ENCODE assay signal across 1 cellular context in the genomic region with DNA sequence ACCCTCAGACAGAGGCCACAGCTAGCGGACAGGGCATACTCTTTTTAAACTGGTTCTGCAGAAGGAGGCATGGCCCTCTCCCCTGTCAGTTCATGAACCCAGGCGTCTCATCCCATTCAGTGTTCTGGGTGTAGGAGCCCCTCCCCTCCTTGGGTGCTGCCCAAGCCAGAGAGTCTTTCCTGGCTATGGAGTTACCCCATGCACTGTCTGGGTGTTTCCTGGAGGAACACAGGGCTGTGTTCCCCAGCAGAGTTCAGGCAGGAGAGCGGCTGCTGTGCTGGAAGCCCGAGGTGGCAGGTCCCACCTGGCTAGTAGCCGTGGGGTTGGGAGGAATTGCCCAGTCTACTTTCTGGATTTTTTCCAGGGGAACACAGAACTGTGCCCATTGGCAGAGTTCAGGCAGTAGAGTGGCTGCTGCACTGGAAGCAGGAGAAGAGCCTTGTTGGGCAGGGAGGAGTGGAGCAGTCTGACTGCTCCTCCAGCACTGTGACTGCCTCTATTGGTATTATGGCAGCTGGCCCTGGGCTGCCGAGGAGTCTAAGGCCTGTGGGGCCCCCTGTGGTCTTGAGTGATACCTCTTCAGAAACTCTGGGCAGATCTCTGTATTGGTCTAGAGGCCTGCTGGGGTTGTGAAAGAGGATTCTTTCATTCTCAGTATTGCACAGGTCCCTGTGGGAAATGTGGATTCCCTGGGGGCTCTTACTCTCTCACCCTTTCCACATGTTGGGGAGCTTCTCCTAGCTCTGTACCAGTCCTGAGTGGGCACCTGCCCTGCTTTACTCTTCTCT.
TF ChIP-seq lines count a peak whose summit lies in the region.

No MANE protein-coding gene starts in this region.

TF ChIP-seq in GM12878, 131 proteins besides CTCF, POLR2A, EP300 and RAD21 (continued from another document and continues in another):
- TF ChIP-seq, protein P1, sequence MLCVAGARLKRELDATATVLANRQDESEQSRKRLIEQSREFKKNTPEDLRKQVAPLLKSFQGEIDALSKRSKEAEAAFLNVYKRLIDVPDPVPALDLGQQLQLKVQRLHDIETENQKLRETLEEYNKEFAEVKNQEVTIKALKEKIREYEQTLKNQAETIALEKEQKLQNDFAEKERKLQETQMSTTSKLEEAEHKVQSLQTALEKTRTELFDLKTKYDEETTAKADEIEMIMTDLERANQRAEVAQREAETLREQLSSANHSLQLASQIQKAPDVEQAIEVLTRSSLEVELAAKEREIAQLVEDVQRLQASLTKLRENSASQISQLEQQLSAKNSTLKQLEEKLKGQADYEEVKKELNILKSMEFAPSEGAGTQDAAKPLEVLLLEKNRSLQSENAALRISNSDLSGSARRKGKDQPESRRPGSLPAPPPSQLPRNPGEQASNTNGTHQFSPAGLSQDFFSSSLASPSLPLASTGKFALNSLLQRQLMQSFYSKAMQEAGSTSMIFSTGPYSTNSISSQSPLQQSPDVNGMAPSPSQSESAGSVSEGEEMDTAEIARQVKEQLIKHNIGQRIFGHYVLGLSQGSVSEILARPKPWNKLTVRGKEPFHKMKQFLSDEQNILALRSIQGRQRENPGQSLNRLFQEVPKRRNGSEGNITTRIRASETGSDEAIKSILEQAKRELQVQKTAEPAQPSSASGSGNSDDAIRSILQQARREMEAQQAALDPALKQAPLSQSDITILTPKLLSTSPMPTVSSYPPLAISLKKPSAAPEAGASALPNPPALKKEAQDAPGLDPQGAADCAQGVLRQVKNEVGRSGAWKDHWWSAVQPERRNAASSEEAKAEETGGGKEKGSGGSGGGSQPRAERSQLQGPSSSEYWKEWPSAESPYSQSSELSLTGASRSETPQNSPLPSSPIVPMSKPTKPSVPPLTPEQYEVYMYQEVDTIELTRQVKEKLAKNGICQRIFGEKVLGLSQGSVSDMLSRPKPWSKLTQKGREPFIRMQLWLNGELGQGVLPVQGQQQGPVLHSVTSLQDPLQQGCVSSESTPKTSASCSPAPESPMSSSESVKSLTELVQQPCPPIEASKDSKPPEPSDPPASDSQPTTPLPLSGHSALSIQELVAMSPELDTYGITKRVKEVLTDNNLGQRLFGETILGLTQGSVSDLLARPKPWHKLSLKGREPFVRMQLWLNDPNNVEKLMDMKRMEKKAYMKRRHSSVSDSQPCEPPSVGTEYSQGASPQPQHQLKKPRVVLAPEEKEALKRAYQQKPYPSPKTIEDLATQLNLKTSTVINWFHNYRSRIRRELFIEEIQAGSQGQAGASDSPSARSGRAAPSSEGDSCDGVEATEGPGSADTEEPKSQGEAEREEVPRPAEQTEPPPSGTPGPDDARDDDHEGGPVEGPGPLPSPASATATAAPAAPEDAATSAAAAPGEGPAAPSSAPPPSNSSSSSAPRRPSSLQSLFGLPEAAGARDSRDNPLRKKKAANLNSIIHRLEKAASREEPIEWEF (IDR thresholded peaks at IDR 0.05; ENCODE audit: insufficient replicate concordance, low read depth, low read length) = peak; percentile 98
- no peak for TF ChIP-seq MYB (IDR thresholded peaks at IDR 0.05; ENCODE audit: borderline replicate concordance, low read depth, low read length)
- peak; percentile 50; the same call in 1 of the 2 replicates for TF ChIP-seq ATF7 (IDR thresholded peaks at IDR 0.05; ENCODE audit: low read depth)
- TF ChIP-seq, protein P2, sequence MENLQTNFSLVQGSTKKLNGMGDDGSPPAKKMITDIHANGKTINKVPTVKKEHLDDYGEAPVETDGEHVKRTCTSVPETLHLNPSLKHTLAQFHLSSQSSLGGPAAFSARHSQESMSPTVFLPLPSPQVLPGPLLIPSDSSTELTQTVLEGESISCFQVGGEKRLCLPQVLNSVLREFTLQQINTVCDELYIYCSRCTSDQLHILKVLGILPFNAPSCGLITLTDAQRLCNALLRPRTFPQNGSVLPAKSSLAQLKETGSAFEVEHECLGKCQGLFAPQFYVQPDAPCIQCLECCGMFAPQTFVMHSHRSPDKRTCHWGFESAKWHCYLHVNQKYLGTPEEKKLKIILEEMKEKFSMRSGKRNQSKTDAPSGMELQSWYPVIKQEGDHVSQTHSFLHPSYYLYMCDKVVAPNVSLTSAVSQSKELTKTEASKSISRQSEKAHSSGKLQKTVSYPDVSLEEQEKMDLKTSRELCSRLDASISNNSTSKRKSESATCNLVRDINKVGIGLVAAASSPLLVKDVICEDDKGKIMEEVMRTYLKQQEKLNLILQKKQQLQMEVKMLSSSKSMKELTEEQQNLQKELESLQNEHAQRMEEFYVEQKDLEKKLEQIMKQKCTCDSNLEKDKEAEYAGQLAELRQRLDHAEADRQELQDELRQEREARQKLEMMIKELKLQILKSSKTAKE (IDR thresholded peaks at IDR 0.05; ENCODE audit: low read depth, poor library complexity, severe bottlenecking) = peak; percentile 55
- no peak for TF ChIP-seq ZBED1 (IDR thresholded peaks at IDR 0.05; ENCODE audit: borderline replicate concordance)
- TF ChIP-seq CREB1 (IDR thresholded peaks at IDR 0.05; ENCODE audit: low read depth) = no peak
- no peak for TF ChIP-seq JUND (IDR thresholded peaks at IDR 0.05; ENCODE audit: low read depth, low read length)
- peak; percentile 98 for TF ChIP-seq YBX1 (IDR thresholded peaks at IDR 0.05)
- no peak for TF ChIP-seq KDM1A (IDR thresholded peaks at IDR 0.05; ENCODE audit: borderline replicate concordance)
- no peak for TF ChIP-seq BRCA1 (IDR thresholded peaks at IDR 0.05; ENCODE audit: low read depth, low read length)
- TF ChIP-seq, protein P3, sequence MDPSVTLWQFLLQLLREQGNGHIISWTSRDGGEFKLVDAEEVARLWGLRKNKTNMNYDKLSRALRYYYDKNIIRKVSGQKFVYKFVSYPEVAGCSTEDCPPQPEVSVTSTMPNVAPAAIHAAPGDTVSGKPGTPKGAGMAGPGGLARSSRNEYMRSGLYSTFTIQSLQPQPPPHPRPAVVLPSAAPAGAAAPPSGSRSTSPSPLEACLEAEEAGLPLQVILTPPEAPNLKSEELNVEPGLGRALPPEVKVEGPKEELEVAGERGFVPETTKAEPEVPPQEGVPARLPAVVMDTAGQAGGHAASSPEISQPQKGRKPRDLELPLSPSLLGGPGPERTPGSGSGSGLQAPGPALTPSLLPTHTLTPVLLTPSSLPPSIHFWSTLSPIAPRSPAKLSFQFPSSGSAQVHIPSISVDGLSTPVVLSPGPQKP (IDR thresholded peaks at IDR 0.05; ENCODE audit: low read depth, low read length) = no peak
- no peak for TF ChIP-seq TCF7 (IDR thresholded peaks at IDR 0.05; ENCODE audit: borderline replicate concordance)
- TF ChIP-seq ZNF274 (IDR thresholded peaks at IDR 0.05; ENCODE audit: insufficient read depth, insufficient read length) = no peak
- TF ChIP-seq CREM (IDR thresholded peaks at IDR 0.05; ENCODE audit: low read depth) = no peak
- no peak for TF ChIP-seq PAX5 (IDR thresholded peaks at IDR 0.05; ENCODE audit: borderline replicate concordance, low read depth, low read length)
- TF ChIP-seq FOXM1 (IDR thresholded peaks at IDR 0.05; ENCODE audit: low read depth, low read length) = peak; percentile 35; the same call in 1 of the 2 replicates
- TF ChIP-seq CHD1 (IDR thresholded peaks at IDR 0.05; ENCODE audit: low read depth, low read length) = no peak
- TF ChIP-seq, protein P4, sequence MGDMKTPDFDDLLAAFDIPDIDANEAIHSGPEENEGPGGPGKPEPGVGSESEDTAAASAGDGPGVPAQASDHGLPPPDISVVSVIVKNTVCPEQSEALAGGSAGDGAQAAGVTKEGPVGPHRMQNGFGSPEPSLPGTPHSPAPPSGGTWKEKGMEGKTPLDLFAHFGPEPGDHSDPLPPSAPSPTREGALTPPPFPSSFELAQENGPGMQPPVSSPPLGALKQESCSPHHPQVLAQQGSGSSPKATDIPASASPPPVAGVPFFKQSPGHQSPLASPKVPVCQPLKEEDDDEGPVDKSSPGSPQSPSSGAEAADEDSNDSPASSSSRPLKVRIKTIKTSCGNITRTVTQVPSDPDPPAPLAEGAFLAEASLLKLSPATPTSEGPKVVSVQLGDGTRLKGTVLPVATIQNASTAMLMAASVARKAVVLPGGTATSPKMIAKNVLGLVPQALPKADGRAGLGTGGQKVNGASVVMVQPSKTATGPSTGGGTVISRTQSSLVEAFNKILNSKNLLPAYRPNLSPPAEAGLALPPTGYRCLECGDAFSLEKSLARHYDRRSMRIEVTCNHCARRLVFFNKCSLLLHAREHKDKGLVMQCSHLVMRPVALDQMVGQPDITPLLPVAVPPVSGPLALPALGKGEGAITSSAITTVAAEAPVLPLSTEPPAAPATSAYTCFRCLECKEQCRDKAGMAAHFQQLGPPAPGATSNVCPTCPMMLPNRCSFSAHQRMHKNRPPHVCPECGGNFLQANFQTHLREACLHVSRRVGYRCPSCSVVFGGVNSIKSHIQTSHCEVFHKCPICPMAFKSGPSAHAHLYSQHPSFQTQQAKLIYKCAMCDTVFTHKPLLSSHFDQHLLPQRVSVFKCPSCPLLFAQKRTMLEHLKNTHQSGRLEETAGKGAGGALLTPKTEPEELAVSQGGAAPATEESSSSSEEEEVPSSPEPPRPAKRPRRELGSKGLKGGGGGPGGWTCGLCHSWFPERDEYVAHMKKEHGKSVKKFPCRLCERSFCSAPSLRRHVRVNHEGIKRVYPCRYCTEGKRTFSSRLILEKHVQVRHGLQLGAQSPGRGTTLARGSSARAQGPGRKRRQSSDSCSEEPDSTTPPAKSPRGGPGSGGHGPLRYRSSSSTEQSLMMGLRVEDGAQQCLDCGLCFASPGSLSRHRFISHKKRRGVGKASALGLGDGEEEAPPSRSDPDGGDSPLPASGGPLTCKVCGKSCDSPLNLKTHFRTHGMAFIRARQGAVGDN (IDR thresholded peaks at IDR 0.05) = 0 out of 2 replicates have a peak, but pooled peaks have one; percentile 7
- no peak for TF ChIP-seq BACH1 (IDR thresholded peaks at IDR 0.05; ENCODE audit: borderline replicate concordance)
- TF ChIP-seq STAT3 (IDR thresholded peaks at IDR 0.05; ENCODE audit: low read depth, low read length) = no peak
- TF ChIP-seq, protein P5, sequence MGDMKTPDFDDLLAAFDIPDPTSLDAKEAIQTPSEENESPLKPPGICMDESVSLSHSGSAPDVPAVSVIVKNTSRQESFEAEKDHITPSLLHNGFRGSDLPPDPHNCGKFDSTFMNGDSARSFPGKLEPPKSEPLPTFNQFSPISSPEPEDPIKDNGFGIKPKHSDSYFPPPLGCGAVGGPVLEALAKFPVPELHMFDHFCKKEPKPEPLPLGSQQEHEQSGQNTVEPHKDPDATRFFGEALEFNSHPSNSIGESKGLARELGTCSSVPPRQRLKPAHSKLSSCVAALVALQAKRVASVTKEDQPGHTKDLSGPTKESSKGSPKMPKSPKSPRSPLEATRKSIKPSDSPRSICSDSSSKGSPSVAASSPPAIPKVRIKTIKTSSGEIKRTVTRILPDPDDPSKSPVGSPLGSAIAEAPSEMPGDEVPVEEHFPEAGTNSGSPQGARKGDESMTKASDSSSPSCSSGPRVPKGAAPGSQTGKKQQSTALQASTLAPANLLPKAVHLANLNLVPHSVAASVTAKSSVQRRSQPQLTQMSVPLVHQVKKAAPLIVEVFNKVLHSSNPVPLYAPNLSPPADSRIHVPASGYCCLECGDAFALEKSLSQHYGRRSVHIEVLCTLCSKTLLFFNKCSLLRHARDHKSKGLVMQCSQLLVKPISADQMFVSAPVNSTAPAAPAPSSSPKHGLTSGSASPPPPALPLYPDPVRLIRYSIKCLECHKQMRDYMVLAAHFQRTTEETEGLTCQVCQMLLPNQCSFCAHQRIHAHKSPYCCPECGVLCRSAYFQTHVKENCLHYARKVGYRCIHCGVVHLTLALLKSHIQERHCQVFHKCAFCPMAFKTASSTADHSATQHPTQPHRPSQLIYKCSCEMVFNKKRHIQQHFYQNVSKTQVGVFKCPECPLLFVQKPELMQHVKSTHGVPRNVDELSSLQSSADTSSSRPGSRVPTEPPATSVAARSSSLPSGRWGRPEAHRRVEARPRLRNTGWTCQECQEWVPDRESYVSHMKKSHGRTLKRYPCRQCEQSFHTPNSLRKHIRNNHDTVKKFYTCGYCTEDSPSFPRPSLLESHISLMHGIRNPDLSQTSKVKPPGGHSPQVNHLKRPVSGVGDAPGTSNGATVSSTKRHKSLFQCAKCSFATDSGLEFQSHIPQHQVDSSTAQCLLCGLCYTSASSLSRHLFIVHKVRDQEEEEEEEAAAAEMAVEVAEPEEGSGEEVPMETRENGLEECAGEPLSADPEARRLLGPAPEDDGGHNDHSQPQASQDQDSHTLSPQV (IDR thresholded peaks at IDR 0.05) = no peak
- peak; percentile 52; the same call in 1 of the 2 replicates for TF ChIP-seq BCL11A (IDR thresholded peaks at IDR 0.05; ENCODE audit: low read depth, low read length)
- TF ChIP-seq SMC3 (IDR thresholded peaks at IDR 0.05; ENCODE audit: borderline replicate concordance, low read length) = peak; percentile 60; the same call in 1 of the 2 replicates
- TF ChIP-seq, protein P6, sequence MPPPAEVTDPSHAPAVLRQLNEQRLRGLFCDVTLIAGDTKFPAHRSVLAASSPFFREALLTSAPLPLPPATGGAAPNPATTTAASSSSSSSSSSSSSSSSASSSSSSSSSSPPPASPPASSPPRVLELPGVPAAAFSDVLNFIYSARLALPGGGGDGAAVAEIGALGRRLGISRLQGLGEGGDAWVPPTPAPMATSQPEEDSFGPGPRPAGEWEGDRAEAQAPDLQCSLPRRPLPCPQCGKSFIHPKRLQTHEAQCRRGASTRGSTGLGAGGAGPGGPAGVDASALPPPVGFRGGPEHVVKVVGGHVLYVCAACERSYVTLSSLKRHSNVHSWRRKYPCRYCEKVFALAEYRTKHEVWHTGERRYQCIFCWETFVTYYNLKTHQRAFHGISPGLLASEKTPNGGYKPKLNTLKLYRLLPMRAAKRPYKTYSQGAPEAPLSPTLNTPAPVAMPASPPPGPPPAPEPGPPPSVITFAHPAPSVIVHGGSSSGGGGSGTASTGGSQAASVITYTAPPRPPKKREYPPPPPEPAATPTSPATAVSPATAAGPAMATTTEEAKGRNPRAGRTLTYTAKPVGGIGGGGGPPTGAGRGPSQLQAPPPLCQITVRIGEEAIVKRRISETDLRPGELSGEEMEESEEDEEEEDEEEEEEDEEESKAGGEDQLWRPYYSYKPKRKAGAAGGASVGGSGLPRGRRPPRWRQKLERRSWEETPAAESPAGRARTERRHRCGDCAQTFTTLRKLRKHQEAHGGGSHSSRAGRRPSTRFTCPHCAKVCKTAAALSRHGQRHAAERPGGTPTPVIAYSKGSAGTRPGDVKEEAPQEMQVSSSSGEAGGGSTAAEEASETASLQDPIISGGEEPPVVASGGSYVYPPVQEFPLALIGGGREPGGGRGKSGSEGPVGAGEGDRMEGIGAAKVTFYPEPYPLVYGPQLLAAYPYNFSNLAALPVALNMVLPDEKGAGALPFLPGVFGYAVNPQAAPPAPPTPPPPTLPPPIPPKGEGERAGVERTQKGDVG (CRISPR knock-in tag; IDR thresholded peaks at IDR 0.05) = no peak
- 0 out of 2 replicates have a peak, but pooled peaks have one; percentile 17 for TF ChIP-seq DPF2 (IDR thresholded peaks at IDR 0.05)
- TF ChIP-seq YY1 (IDR thresholded peaks at IDR 0.05; ENCODE audit: low read depth, low read length) = no peak
- TF ChIP-seq BHLHE40 (IDR thresholded peaks at IDR 0.05; ENCODE audit: borderline replicate concordance in 1 of 2, low read depth in 2 of 2, low read length in 1 of 2) = peak; percentile 7 to 27; a peak in 1 of 4 replicates
- no peak for TF ChIP-seq SREBF1 (IDR thresholded peaks at IDR 0.05; ENCODE audit: low read length)
- 0 out of 2 replicates have a peak, but pooled peaks have one; percentile 19 for TF ChIP-seq IKZF1 (conservative IDR thresholded peaks at IDR 0.05)
- TF ChIP-seq TARDBP (IDR thresholded peaks at IDR 0.05; ENCODE audit: borderline replicate concordance) = no peak
- no peak for TF ChIP-seq CBX5 (IDR thresholded peaks at IDR 0.05; ENCODE audit: low read depth)
